8 cellular contexts compared by ENCODE assay signal in genomic region chrX:7926501-7926900, GRCh38.
DNase-seq lines count a peak whose midpoint lies in the region; ATAC-seq and TF ChIP-seq lines count a peak whose summit lies in the region.

No MANE protein-coding gene starts in this region.

- peak overlapping the region; percentile 70 for H3K27ac ChIP-seq in C4-2B
- peak overlapping the region; percentile 57; the same call in 1 of the 2 replicates for H3K27ac ChIP-seq in MM.1S (ENCODE audit: low read length)
- peak overlapping the region; percentile 67 for H3K27ac ChIP-seq in effector memory CD4-positive, alpha-beta T cell (ENCODE audit: insufficient read depth, low read length, poor library complexity, severe bottlenecking)

- no peaks in the 10 kb centered on the region for H4K20me1 ChIP-seq in MM.1S (ENCODE audit: insufficient read depth, low read length)

- peaks cover 3% of the 10 kb centered on the region for H3K27me3 Mint-ChIP-seq in nephron (ENCODE audit: low read depth)

- H3K4me2 ChIP-seq in MM.1S (ENCODE audit: low read depth, low read length) = no peak overlapping the region

- H2AFZ ChIP-seq in MM.1S (ENCODE audit: low read length) = 0 out of 2 replicates have a peak overlapping the region, but pooled peaks have one; percentile 42

- H3K4me1 ChIP-seq in MM.1S (ENCODE audit: low read length) = no peaks in the 10 kb centered on the region
- peaks cover 5% of the 10 kb centered on the region for H3K4me1 ChIP-seq in effector memory CD4-positive, alpha-beta T cell (ENCODE audit: control insufficient read depth, insufficient read depth, low read length, poor library complexity, severe bottlenecking)

- no peaks in the 10 kb centered on the region for H3K9me2 ChIP-seq in MM.1S (replicated peaks; ENCODE audit: insufficient read depth, low read length)

- H3K36me3 Mint-ChIP-seq in nephron (ENCODE audit: low read depth) = no peaks in the 10 kb centered on the region

- H3K9me3 ChIP-seq in MM.1S (replicated peaks; ENCODE audit: insufficient read depth, low read length) = no peaks in the 10 kb centered on the region
- H3K9me3 ChIP-seq in effector memory CD4-positive, alpha-beta T cell (ENCODE audit: control insufficient read depth, low read length) = no peaks in the 10 kb centered on the region

- no peaks in the 10 kb centered on the region for H3K79me2 ChIP-seq in MM.1S (ENCODE audit: low read length)

- H3K9me3 Mint-ChIP-seq in nephron = no peaks in the 10 kb centered on the region

- no peak overlapping the region for H3K9ac ChIP-seq in MM.1S (ENCODE audit: low read length)

- TF ChIP-seq CTCF in C4-2B (conservative IDR thresholded peaks at IDR 0.05) = no peak
- no peak for TF ChIP-seq CTCF in MM.1S (IDR thresholded peaks at IDR 0.05; ENCODE audit: low read length)
- TF ChIP-seq CTCF in nephron (IDR thresholded peaks at IDR 0.05; ENCODE audit: unreplicated experiment in 3 of 3) = no peak

- ATAC-seq in GM19452 (IDR thresholded peaks at IDR 0.05; ENCODE audit: unreplicated experiment) (no peak), GM21737 (IDR thresholded peaks at IDR 0.05; ENCODE audit: unreplicated experiment) (no peak)

- H3K27ac Mint-ChIP-seq in nephron = peak overlapping the region in 2 of 3 experiments; percentile 22 to 70

- H3K4me3 Mint-ChIP-seq in nephron = peak overlapping the region; percentile 89 to 96 (median 94)

- no peaks in the 10 kb centered on the region for H3K27me3 ChIP-seq in MM.1S (replicated peaks; ENCODE audit: insufficient read depth, low read length)
- no peaks in the 10 kb centered on the region for H3K27me3 ChIP-seq in effector memory CD4-positive, alpha-beta T cell (replicated peaks; ENCODE audit: control insufficient read depth, insufficient read depth, low read length, poor library complexity, severe bottlenecking)

- H3F3A ChIP-seq in MM.1S (ENCODE audit: insufficient read depth, low read length) = no peaks in the 10 kb centered on the region

- DNase-seq in MM.1S = no peak
- no peak for DNase-seq in effector memory CD4-positive, alpha-beta T cell
- DNase-seq in NCI-H774 (lab: John Stamatoyannopoulos, UW) = no peak
- DNase-seq in activated effector memory CD4-positive, alpha-beta T cell treated with Interleukin-2 at 50 U/mL for 16 hours = no peak

- H3K4me3 ChIP-seq in MM.1S (ENCODE audit: low read length) = peak overlapping the region; percentile 53; the same call in 1 of the 2 replicates
- H3K4me3 ChIP-seq in effector memory CD4-positive, alpha-beta T cell (ENCODE audit: insufficient read depth, low read depth, low read length, poor library complexity, severe bottlenecking) = peak overlapping the region; percentile 55

- peaks cover 25% of the 10 kb centered on the region for H3K4me1 Mint-ChIP-seq in nephron

- no peaks in the 10 kb centered on the region for H3K36me3 ChIP-seq in MM.1S (replicated peaks; ENCODE audit: insufficient read depth, low read length)
- H3K36me3 ChIP-seq in effector memory CD4-positive, alpha-beta T cell (ENCODE audit: control insufficient read depth, insufficient read depth, low read length) = no peaks in the 10 kb centered on the region
